ENCODE assay signal across 9 cellular contexts in genomic region chr2:1653137-1653789, GRCh38.
DNase-seq lines count a peak whose midpoint lies in the region; ATAC-seq, FAIRE-seq and TF ChIP-seq lines count a peak whose summit lies in the region.
"Had no signal": no experiment of that assay in that cellular context is flagged by ENCODE, and none has a peak within 500 bp of the region (broad histone marks: within the 10 kb centered on the region; RNA-seq: fewer than 3 reads in every experiment).

No MANE protein-coding gene starts in this region.

- peaks cover 0 to 25% of the 10 kb centered on the region in 2 experiments for H4K20me1 ChIP-seq in H1 (replicated peaks in 1 of 2; ENCODE audit: control insufficient read depth in 1 of 2, insufficient read depth in 2 of 2, low read length in 2 of 2)

- H4K91ac ChIP-seq in H1 (replicated peaks; ENCODE audit: insufficient read length, low read length): no peak overlapping the region

- DNase-seq in MG63: peak; percentile 95
- DNase-seq in H1 (ENCODE audit: low read depth in 1 of 2, low spot score in 2 of 2): no peak
- peak; percentile 66 for DNase-seq in lower lobe of right lung
- peak in 1 of 2 donors; percentile 53 for DNase-seq in tibial nerve (ENCODE audit: low spot score in 2 of 2)
- no peak for DNase-seq in DMS79 treated with DMSO at 0.1 percent for 48 hours (lab: John Stamatoyannopoulos, UW)
- no peak for DNase-seq in D341Med (ENCODE audit: low spot score)

- CTCF ChIA-PET in H1 (lab: Charles Lee; ENCODE audit: partially characterized antibody): interaction anchor here (1.1 to 2.1 kb wide), 3 partner anchors 10 to 25 kb away, joined by 4 to 6 read pairs (median 4); no protein-coding TSS in a partner anchor

- H3K4me3 ChIP-seq in MG63 (no peak overlapping the region), H1 (ENCODE audit: extremely low read depth in 1 of 4, insufficient read depth in 2 of 4, low read depth in 3 of 4, low read length in 4 of 4) (no peak overlapping the region), lower lobe of right lung (no peak overlapping the region), tibial nerve (no peak overlapping the region)

- 93% methylated on average over 20 of the region's 20 CpGs; no CpG with 5 or more reads in 1 of the 2 experiments for WGBS in H1 (ENCODE audit: extremely low coverage in 1 of 2, insufficient coverage in 1 of 2, insufficient read length in 1 of 2, insufficient replicate concordance in 2 of 2, low coverage in 1 of 2, low lambda C conversion rate in 2 of 2, missing lambda C conversion rate in 1 of 2), 2 experiments
- WGBS in tibial nerve, 2 donors: 24% methylated on average over 20 of the region's 20 CpGs

- no peak overlapping the region for H2BK12ac ChIP-seq in H1 (ENCODE audit: low read depth, low read length)

- no peak overlapping the region for H3K23ac ChIP-seq in H1 (ENCODE audit: insufficient read length)

- H3K27ac ChIP-seq in H1 (ENCODE audit: low read depth, low read length) (no peak overlapping the region), lower lobe of right lung (peak overlapping the region; percentile 22), tibial nerve (peak overlapping the region; percentile 50 to 84 (median 68))

- H2AK5ac ChIP-seq in H1 (ENCODE audit: low read depth, low read length): no peak overlapping the region

- TF ChIP-seq RAD21 in H1 (IDR thresholded peaks at IDR 0.05 in 1 of 2, conservative IDR thresholded peaks at IDR 0.05 in 1 of 2; ENCODE audit: low read depth in 2 of 2, low read length in 2 of 2): no peak

- H2BK20ac ChIP-seq in H1 (ENCODE audit: low read length): no peak overlapping the region

- H2AFZ ChIP-seq in H1 (ENCODE audit: low read length): no peak overlapping the region

- ATAC-seq in lower lobe of right lung: peak; percentile 55 to 76
- no peak for ATAC-seq in HG03095 (IDR thresholded peaks at IDR 0.05; ENCODE audit: unreplicated experiment)
- ATAC-seq in GM21360 (IDR thresholded peaks at IDR 0.05; ENCODE audit: unreplicated experiment): no peak

- TF ChIP-seq EP300 in H1 (IDR thresholded peaks at IDR 0.05; ENCODE audit: borderline replicate concordance in 1 of 2, low read depth in 2 of 2, low read length in 2 of 2): no peak
- TF ChIP-seq EP300 in tibial nerve (IDR thresholded peaks at IDR 0.05): peak in 1 of 2 donors; percentile 76

- H2BK5ac ChIP-seq in H1 (ENCODE audit: low read depth, low read length): no peak overlapping the region

- H3K14ac ChIP-seq in H1 (ENCODE audit: insufficient read length): no peak overlapping the region

- no peaks in the 10 kb centered on the region for H3K79me2 ChIP-seq in H1 (ENCODE audit: control insufficient read depth in 1 of 2, insufficient read depth in 2 of 2, low read length in 2 of 2)

- H2BK120ac ChIP-seq in H1 (replicated peaks; ENCODE audit: low read depth, low read length): no peak overlapping the region

- peaks cover 4% of the 10 kb centered on the region for H3K79me1 ChIP-seq in H1 (ENCODE audit: low read depth, low read length)

- peaks cover 57% of the 10 kb centered on the region for H3K36me3 ChIP-seq in MG63
- H3K36me3 ChIP-seq in H1 (ENCODE audit: control insufficient read depth in 2 of 4, insufficient read depth in 4 of 4, low read length in 3 of 4): peaks cover 14 to 49% (median 29%) of the 10 kb centered on the region in 4 experiments; a peak in 7 of 8 replicates
- peaks cover 10% of the 10 kb centered on the region for H3K36me3 ChIP-seq in lower lobe of right lung
- peaks cover 0 to 32% (median 0%) of the 10 kb centered on the region in 3 donors for H3K36me3 ChIP-seq in tibial nerve

- H3K23me2 ChIP-seq in H1 (ENCODE audit: low read depth, low read length): peaks cover 10% of the 10 kb centered on the region

- no peaks in the 10 kb centered on the region for H3K27me3 ChIP-seq in MG63
- no peaks in the 10 kb centered on the region for H3K27me3 ChIP-seq in H1 (replicated peaks in 1 of 4; ENCODE audit: control insufficient read depth in 3 of 4, extremely low read depth in 1 of 4, insufficient read depth in 3 of 4, low read length in 3 of 4)
- no peaks in the 10 kb centered on the region for H3K27me3 ChIP-seq in lower lobe of right lung (ENCODE audit: low read depth)
- no peaks in the 10 kb centered on the region for H3K27me3 ChIP-seq in tibial nerve

- TF ChIP-seq POLR2A in H1 (IDR thresholded peaks at IDR 0.05; ENCODE audit: control extremely low read depth in 1 of 2, low read depth in 2 of 2, low read length in 2 of 2): no peak
- TF ChIP-seq POLR2A in tibial nerve (IDR thresholded peaks at IDR 0.05): no peak

- H3K18ac ChIP-seq in H1 (ENCODE audit: extremely low read depth, low read length): no peak overlapping the region

- intact Hi-C loops in lower lobe of right lung (cut with DNase I): no loop called here

- H2BK15ac ChIP-seq in H1 (ENCODE audit: low read length): no peak overlapping the region

- no peak for TF ChIP-seq CTCF in H1 (IDR thresholded peaks at IDR 0.05; ENCODE audit: control extremely low read depth in 1 of 3, insufficient read depth in 1 of 3, low read depth in 1 of 3, low read length in 3 of 3)
- TF ChIP-seq CTCF in lower lobe of right lung (IDR thresholded peaks at IDR 0.05): no peak
- no peak for TF ChIP-seq CTCF in tibial nerve (IDR thresholded peaks at IDR 0.05)

- no peak for FAIRE-seq in H1 (lab: Jason Lieb, UNC)
- FAIRE-seq: endometrium had no signal

- H3K9ac ChIP-seq in H1 (replicated peaks in 1 of 4; ENCODE audit: extremely low read depth in 1 of 4, low read depth in 3 of 4, low read length in 3 of 4): no peak overlapping the region

- H3K4me1 ChIP-seq in H1 (replicated peaks in 1 of 4; ENCODE audit: control insufficient read depth in 3 of 4, insufficient read depth in 4 of 4, low read length in 3 of 4) (peaks cover 0 to 6% (median 0%) of the 10 kb centered on the region in 4 experiments; a peak in 3 of 7 replicates), lower lobe of right lung (peaks cover 37% of the 10 kb centered on the region), tibial nerve (peaks cover 0 to 47% (median 6%) of the 10 kb centered on the region in 4 donors)

- no peak overlapping the region for H3K4me2 ChIP-seq in H1 (ENCODE audit: insufficient read depth in 1 of 2, low read depth in 2 of 2, low read length in 2 of 2)

- H4K5ac ChIP-seq in H1 (ENCODE audit: insufficient read length, low read depth, low read length): no peak overlapping the region

- H3K9me3 ChIP-seq in MG63 (no peaks in the 10 kb centered on the region), H1 (ENCODE audit: insufficient read depth in 2 of 2, low read depth in 1 of 2, low read length in 1 of 2) (no peaks in the 10 kb centered on the region), lower lobe of right lung (no peaks in the 10 kb centered on the region), tibial nerve (no peaks in the 10 kb centered on the region)

- H3K56ac ChIP-seq in H1 (replicated peaks; ENCODE audit: insufficient read length, low read depth, low read length): no peak overlapping the region

- no peak overlapping the region for H3K4ac ChIP-seq in H1 (replicated peaks; ENCODE audit: insufficient read length, low read depth, low read length)

- POLR2A ChIA-PET in H1 (lab: Charles Lee; ENCODE audit: partially characterized antibody): interaction anchor here (0.9 to 1.6 kb wide), 2 partner anchors 13 to 33 kb away, joined by 3 to 4 read pairs; no protein-coding TSS in a partner anchor

- peak overlapping the region; percentile 14; the same call in 1 of the 2 replicates for H4K8ac ChIP-seq in H1 (ENCODE audit: extremely low read depth, insufficient read depth, low read length)

TF ChIP-seq in H1, 55 proteins besides CTCF, POLR2A, EP300 and RAD21:
- TF ChIP-seq FOSL1 (IDR thresholded peaks at IDR 0.05; ENCODE audit: insufficient read depth, low read depth, low read length) (no peak), TEAD4 (IDR thresholded peaks at IDR 0.05; ENCODE audit: low read depth, low read length) (no peak), SP2 (IDR thresholded peaks at IDR 0.05; ENCODE audit: low read length) (no peak), CEBPB (IDR thresholded peaks at IDR 0.05; ENCODE audit: low read depth, low read length) (no peak), EGR1 (IDR thresholded peaks at IDR 0.05; ENCODE audit: borderline replicate concordance, low read depth, low read length) (no peak), SIN3A (conservative IDR thresholded peaks at IDR 0.05 in 1 of 2, IDR thresholded peaks at IDR 0.05 in 1 of 2; ENCODE audit: low read depth in 1 of 2, low read length in 2 of 2) (no peak), TCF12 (IDR thresholded peaks at IDR 0.05; ENCODE audit: low read depth, low read length) (no peak), HDAC6 (IDR thresholded peaks at IDR 0.05; ENCODE audit: low read depth, low read length) (no peak), CHD1 (IDR thresholded peaks at IDR 0.05; ENCODE audit: low read depth, low read length) (no peak), GTF2F1 (IDR thresholded peaks at IDR 0.05; ENCODE audit: borderline replicate concordance, low read depth, low read length) (no peak), E2F6 (IDR thresholded peaks at IDR 0.05) (no peak), ASH2L (IDR thresholded peaks at IDR 0.05; ENCODE audit: low read length) (no peak), SP1 (IDR thresholded peaks at IDR 0.05; ENCODE audit: low read depth, low read length) (no peak), KDM4A (IDR thresholded peaks at IDR 0.05; ENCODE audit: low read depth, low read length, severe bottlenecking) (no peak), YY1 (IDR thresholded peaks at IDR 0.05; ENCODE audit: low read depth, low read length) (no peak), KDM1A (IDR thresholded peaks at IDR 0.05; ENCODE audit: borderline replicate concordance, low read length) (no peak), CHD2 (IDR thresholded peaks at IDR 0.05; ENCODE audit: low read length) (no peak), POLR2AphosphoS5 (IDR thresholded peaks at IDR 0.05; ENCODE audit: low read depth, low read length) (no peak)
TF ChIP-seq in H1: peak in this region for 0.

Comparison
In these comparisons a context has a peak if more than half of its experiments do, and no peak if none do; other contexts are left out.
1. DNase-seq: peak in MG63 (single experiment) and lower lobe of right lung (single experiment); none in H1 (0 of 2), DMS79 treated with DMSO at 0.1 percent for 48 hours (single experiment) and D341Med (single experiment).
2. ATAC-seq: peak in lower lobe of right lung (2 of 2); none in HG03095 (single experiment) and GM21360 (single experiment).